Comparison of ENCODE assay signal across 20 cellular contexts in genomic region chr22:25546751-25547150, GRCh38. TPM values are rescaled to one million over a fixed set of nuclear protein-coding genes. Genes with fewer than 3 reads are reported as not detected.
DNase-seq lines count a peak whose midpoint lies in the region; ATAC-seq, FAIRE-seq and TF ChIP-seq lines count a peak whose summit lies in the region.
"Had no signal": no experiment of that assay in that cellular context is flagged by ENCODE, and none has a peak within 500 bp of the region (broad histone marks: within the 10 kb centered on the region; RNA-seq: fewer than 3 reads in every experiment).

No MANE protein-coding gene starts in this region.

- WGBS in K562 (ENCODE audit: insufficient coverage, low coverage, missing lambda C conversion rate) = 27% methylated on average over 4 of the region's 4 CpGs

- POLR2A ChIA-PET in K562 (lab: Yijun Ruan, JAX) = no interaction called here

- FAIRE-seq in K562 (lab: Jason Lieb, UNC) (no peak), HTR-8/SVneo (lab: Jason Lieb, UNC) (no peak)
- FAIRE-seq: TTC549 had no signal

- CTCF ChIA-PET in K562 (lab: Yijun Ruan, JAX; ENCODE audit: low intra/inter-chr PET ratio) = no interaction called here

- no peak overlapping the region for H3K4me2 ChIP-seq in K562 (ENCODE audit: insufficient read depth, low read length)

- TF ChIP-seq CTCF in GM13977 (IDR thresholded peaks at IDR 0.05; ENCODE audit: extremely low read depth, insufficient read depth, missing control alignments) = no peak
- TF ChIP-seq CTCF in K562 (IDR thresholded peaks at IDR 0.05 in 2 of 3, conservative IDR thresholded peaks at IDR 0.05 in 1 of 3; ENCODE audit: insufficient read depth in 2 of 3, low read depth in 1 of 3, low read length in 3 of 3) = no peak

- TF ChIP-seq RAD21 in K562 (CRISPR knock-in tag; conservative IDR thresholded peaks at IDR 0.05 in 1 of 2, IDR thresholded peaks at IDR 0.05 in 1 of 2) = no peak

- peak; percentile 30 to 62 for DNase-seq in AML-193 (lab: John Stamatoyannopoulos, UW)
- peak; percentile 17 for DNase-seq in GM13977 (ENCODE audit: low spot score)
- peak; percentile 91 for DNase-seq in NOMO-1 treated with DMSO at 0.1 percent for 48 hours (lab: John Stamatoyannopoulos, UW; ENCODE audit: unreplicated experiment)
- DNase-seq in K562 (ENCODE audit: extremely low read depth in 1 of 4, low spot score in 3 of 4) = no peak
- no peak for DNase-seq in LoVo (ENCODE audit: low spot score)
- no peak for DNase-seq in T1000 (lab: John Stamatoyannopoulos, UW)
- DNase-seq in cerebellum (ENCODE audit: low spot score) = no peak
- DNase-seq in HTR-8/SVneo (ENCODE audit: insufficient read length, low spot score) = no peak
- DNase-seq: activated CD4-positive, alpha-beta memory T cell treated with anti-CD3 and anti-CD28 coated beads for 36 hours; activated naive CD8-positive, alpha-beta T cell treated with anti-CD3 and anti-CD28 coated beads for 36 hours; activated T-cell treated with anti-CD3 and anti-CD28 coated beads, Interleukin-2, amount 50 U/mL, for 4 hours; GF-D8; NCI-H1436; NCI-H226; nucleus accumbens; substantia nigra had no signal

- no TSS peak for BruUV-seq in K562 (replicated peaks; lab: Mats Ljungman, UMichigan)

- no peak overlapping the region for H3K27ac ChIP-seq in K562 (ENCODE audit: extremely low read depth, low read depth, low read length)
- H3K27ac ChIP-seq: breast epithelium, SJSA1 had no signal

- no peaks in the 10 kb centered on the region; a peak in 2 of 5 replicates for H3K27me3 ChIP-seq in K562 (ENCODE audit: control insufficient read depth in 2 of 2, insufficient read depth in 2 of 2, low read length in 2 of 2)
- H3K27me3 ChIP-seq: breast epithelium, SJSA1 had no signal

- intact Hi-C loops in K562 (cut with micrococcal nuclease) = loop anchor here (10.0 kb wide), 1 partner anchor 228 kb away; no protein-coding TSS in a partner anchor

- no peaks in the 10 kb centered on the region for H3K9me3 ChIP-seq in K562 (replicated peaks; ENCODE audit: control insufficient read depth, insufficient read depth, low read depth, low read length)
- H3K9me3 ChIP-seq: breast epithelium, SJSA1 had no signal

- H3K4me3 ChIP-seq in K562 = no peak overlapping the region
- H3K4me3 ChIP-seq: breast epithelium, SJSA1 had no signal

- in situ Hi-C loops in GM13977 (cut with MboI; ENCODE audit: low pct_unique_long_range_greater_than_20kb, low sequenced_read_pairs, unreplicated experiment) = loop anchor here (10.0 kb wide), 1 partner anchor 148 kb away; no protein-coding TSS in a partner anchor
- in situ Hi-C loops in K562 (cut with MboI) = no loop called here

- no peak for TF ChIP-seq EP300 in K562 (IDR thresholded peaks at IDR 0.05; ENCODE audit: low read length)

- H3K9ac ChIP-seq in K562 (ENCODE audit: insufficient read depth in 1 of 2, low read depth in 2 of 2, low read length in 2 of 2) = no peak overlapping the region

- no peak for ATAC-seq in K562
- ATAC-seq: activated T-cell treated with anti-CD3 and anti-CD28 coated beads, Interleukin-2, amount 50 U/mL, for 4 hours; sciatic nerve had no signal

- no peak for TF ChIP-seq POLR2A in K562 (conservative IDR thresholded peaks at IDR 0.05)

- peaks cover 5 to 14% of the 10 kb centered on the region in 2 experiments; a peak in 4 of 5 replicates for H3K4me1 ChIP-seq in K562 (replicated peaks in 1 of 2; ENCODE audit: control insufficient read depth in 2 of 2, insufficient read depth in 2 of 2, low read length in 2 of 2)
- H3K4me1 ChIP-seq: breast epithelium had no signal

- H2AFZ ChIP-seq in K562 (ENCODE audit: low read depth, low read length) = no peak overlapping the region

- no peaks in the 10 kb centered on the region for H3K79me2 ChIP-seq in K562 (ENCODE audit: control insufficient read depth, insufficient read depth, low read length)

- H4K20me1 ChIP-seq in K562 (replicated peaks; ENCODE audit: control insufficient read depth, insufficient read depth, low read length) = no peaks in the 10 kb centered on the region

- no peaks in the 10 kb centered on the region for H3K9me1 ChIP-seq in K562 (ENCODE audit: control insufficient read depth, insufficient read depth, low read length)

- no peaks in the 10 kb centered on the region for H3K36me3 ChIP-seq in K562 (ENCODE audit: control insufficient read depth, insufficient read depth, low read length)
- H3K36me3 ChIP-seq: breast epithelium, SJSA1 had no signal

TF ChIP-seq in K562, 482 proteins besides CTCF, POLR2A, EP300 and RAD21:
- TF ChIP-seq SPI1 (IDR thresholded peaks at IDR 0.05; ENCODE audit: borderline replicate concordance, low read depth, low read length) (peak; percentile 89), NRF1 (conservative IDR thresholded peaks at IDR 0.05 in 1 of 2, IDR thresholded peaks at IDR 0.05 in 1 of 2) (no peak), JUND (IDR thresholded peaks at IDR 0.05; ENCODE audit: borderline replicate concordance, low read depth, low read length) (0 out of 2 replicates have a peak, but pooled peaks have one; percentile 53), JUND (tag; IDR thresholded peaks at IDR 0.05; ENCODE audit: borderline replicate concordance, low read depth, low read length) (no peak; the same call in 2 of the 3 replicates), ZNF77 (CRISPR knock-in tag; IDR thresholded peaks at IDR 0.05) (no peak)

RNA-seq across cellular contexts. Expression of gene GRK3, which starts 17.7 kb away (rescaled TPM):
- 2.6 and 7.4 TPM in 2 replicates for total RNA-seq in K562 (2011; cell fraction: chromatin; rRNA removed; ENCODE audit: low replicate concordance)
- total RNA-seq in K562 (2011; cell fraction: nucleolus; rRNA removed) = 1.0 and 1.2 TPM in 2 replicates
- 2.6 and 3.5 TPM in 2 replicates for total RNA-seq in K562 (2011; cell fraction: nucleoplasm; rRNA removed)
- 3.4 and 3.7 TPM in 2 replicates for total RNA-seq in K562 (2014; rRNA removed)
- total RNA-seq in K562 (2014; rRNA removed; fragmentation: Illumina TruSeq; extraction: Trizol) = 7.5 and 9.0 TPM in 2 replicates
- total RNA-seq in K562 (2015; rRNA removed; fragmentation: Illumina TruSeq; extraction: Trizol) = 6.0 and 6.8 TPM in 2 replicates
- 7.3 and 7.6 TPM in 2 replicates for total RNA-seq in K562 (2021)
- polyA plus RNA-seq in K562 (2011; rRNA removed) = 2.9 and 4.0 TPM in 2 replicates
- 0.78 and 2.3 TPM in 2 replicates for polyA plus RNA-seq in K562 (2011; cell fraction: cytosol; rRNA removed)
- 2.1 and 3.6 TPM in 2 replicates for polyA plus RNA-seq in K562 (2011; cell fraction: nucleus; rRNA removed)
- 3.2 and 4.5 TPM in 2 replicates for polyA plus RNA-seq in K562 (2012)
- polyA plus RNA-seq in K562 (2014; fragmentation: Illumina TruSeq; extraction: Trizol) = 5.9 and 6.3 TPM in 2 replicates
- polyA plus RNA-seq in K562 (2014; fragmentation: Nextera tagmentation; extraction: Ambion mirVana) = 1 to 10 TPM; 1.4 TPM
- polyA plus RNA-seq in K562 (2014; rRNA removed) = 3.4 and 3.6 TPM in 2 replicates
- 5.3 and 9.2 TPM in 2 replicates for polyA minus RNA-seq in K562 (2011; rRNA and poly(A)+ RNA removed)
- polyA minus RNA-seq in K562 (2011; cell fraction: cytosol; rRNA and poly(A)+ RNA removed) = 2.2 and 2.8 TPM in 2 replicates
- 0.94 and 2.8 TPM in 2 replicates for polyA minus RNA-seq in K562 (2011; cell fraction: nucleus; rRNA and poly(A)+ RNA removed)
- total RNA-seq in cerebellum = 18.4 TPM

Comparison
In these comparisons a context has a peak if more than half of its experiments do, and no peak if none do; other contexts are left out.
1. DNase-seq: peak in AML-193 (2 of 2), GM13977 (single experiment) and NOMO-1 treated with DMSO at 0.1 percent for 48 hours (single experiment); none in K562 (0 of 4), LoVo (single experiment), T1000 (single experiment), cerebellum (single experiment) and HTR-8/SVneo (single experiment).